In genomic region chr3:101170806-101171558, GRCh38 we compare ENCODE assay signal across 21 cellular contexts.
DNase-seq lines count a peak whose midpoint lies in the region; ATAC-seq and TF ChIP-seq lines count a peak whose summit lies in the region.
"Had no signal": no experiment of that assay in that cellular context is flagged by ENCODE, and none has a peak within 500 bp of the region (broad histone marks: within the 10 kb centered on the region; RNA-seq: fewer than 3 reads in every experiment).

No MANE protein-coding gene starts in this region.

- 0 out of 2 replicates have a peak overlapping the region, but pooled peaks have one; percentile 26 for H2BK20ac ChIP-seq in IMR-90 (ENCODE audit: low read depth, low read length)

- H3K23ac ChIP-seq in IMR-90 (ENCODE audit: low read depth, low read length), result no peak overlapping the region

- intact Hi-C loops in IMR-90 (cut with micrococcal nuclease) (no loop called here), left ventricle myocardium superior (cut with micrococcal nuclease) (no loop called here)

- H3K4me3 Mint-ChIP-seq in stimulated activated naive B cell treated with anti-CD40 and anti-IgM and Interleukin-4, amounts not matched to agents 10 μg/mL and 1 μg/mL and 100 μg/mL, for 72 hours, result no peak overlapping the region
- H3K4me3 Mint-ChIP-seq: CD4-positive, alpha-beta T cell; T-helper 17 cell had no signal

- H3K36me3 Mint-ChIP-seq in stimulated activated naive B cell treated with anti-CD40 and anti-IgM and Interleukin-4, amounts not matched to agents 10 μg/mL and 1 μg/mL and 100 μg/mL, for 72 hours, result no peaks in the 10 kb centered on the region

- no TSS peak for BruUV-seq in IMR-90 (replicated peaks; lab: Mats Ljungman, UMichigan)

- TF ChIP-seq POLR2A in IMR-90 (IDR thresholded peaks at IDR 0.05; ENCODE audit: low read depth, low read length), result no peak

- H3K4me1 Mint-ChIP-seq in stimulated activated naive B cell treated with anti-CD40 and anti-IgM and Interleukin-4, amounts not matched to agents 10 μg/mL and 1 μg/mL and 100 μg/mL, for 72 hours, result peaks cover 9 to 10% of the 10 kb centered on the region in 2 donors
- H3K4me1 Mint-ChIP-seq: T-helper 17 cell had no signal

- no peak for TF ChIP-seq RAD21 in IMR-90 (IDR thresholded peaks at IDR 0.05; ENCODE audit: low read length)

- H3K27ac Mint-ChIP-seq in stimulated activated naive B cell treated with anti-CD40 and anti-IgM and Interleukin-4, amounts not matched to agents 10 μg/mL and 1 μg/mL and 100 μg/mL, for 72 hours, result peak overlapping the region; percentile 14
- H3K27ac Mint-ChIP-seq: CD4-positive, alpha-beta T cell; T-helper 17 cell had no signal

- no CpG with 5 or more reads among the region's 5 CpGs for WGBS in IMR-90 (ENCODE audit: extremely low coverage in 2 of 2, insufficient read length in 1 of 2), 2 experiments

- H3K27me3 ChIP-seq in GM06990 (replicated peaks; ENCODE audit: control insufficient read depth, insufficient read depth, low read length) (no peaks in the 10 kb centered on the region), IMR-90 (ENCODE audit: control insufficient read depth, insufficient read depth, low read length) (no peaks in the 10 kb centered on the region; the same call in 1 of the 2 replicates)

- peaks cover 5 to 13% of the 10 kb centered on the region in 2 donors for H3K9me3 Mint-ChIP-seq in stimulated activated naive B cell treated with anti-CD40 and anti-IgM and Interleukin-4, amounts not matched to agents 10 μg/mL and 1 μg/mL and 100 μg/mL, for 72 hours

- no peak overlapping the region for H2AFZ ChIP-seq in IMR-90 (replicated peaks; ENCODE audit: low read length, poor library complexity)

- no peak overlapping the region for H3K27ac ChIP-seq in IMR-90 (ENCODE audit: insufficient read depth, low read length)
- H3K27ac ChIP-seq: prostate gland had no signal

- in situ Hi-C loops in IMR-90 (cut with MboI; ENCODE audit: low sequenced_read_pairs), result no loop called here

- no peak overlapping the region for H4K8ac ChIP-seq in IMR-90 (ENCODE audit: low read depth in 2 of 2, low read length in 2 of 2)

- peak; percentile 3 for DNase-seq in GM06990 (ENCODE audit: extremely low read depth, insufficient read length)
- no peak for DNase-seq in IMR-90
- no peak for DNase-seq in left ventricle myocardium superior
- DNase-seq in stimulated activated naive B cell treated with anti-CD40 and anti-IgM and Interleukin-4, amounts not matched to agents 10 μg/mL and 1 μg/mL and 100 μg/mL, for 72 hours, result no peak
- DNase-seq in DMS153 (lab: John Stamatoyannopoulos, UW), result no peak
- no peak for DNase-seq in AG08396 (ENCODE audit: low spot score)
- DNase-seq: activated naive CD4-positive, alpha-beta T cell treated with Interleukin-2 at 50 U/mL for 16 hours; aorta; CD4-positive, alpha-beta T cell; mucosa of descending colon; NCI-H1105; NCI-H2029; NCI-H226; NCI-H774; RPMI8226; SK-N-SH; T-helper 17 cell had no signal

- no peak overlapping the region for H3K9ac ChIP-seq in IMR-90 (ENCODE audit: low read depth, low read length)
- H3K9ac ChIP-seq: SK-N-SH had no signal

- H3K56ac ChIP-seq in IMR-90 (ENCODE audit: extremely low read depth, insufficient read depth, low read length), result no peak overlapping the region

- H3K36me3 ChIP-seq in GM06990 (ENCODE audit: control insufficient read depth, insufficient read depth, low read length) (no peaks in the 10 kb centered on the region), IMR-90 (ENCODE audit: control insufficient read depth, insufficient read depth, low read length) (no peaks in the 10 kb centered on the region)
- H3K36me3 ChIP-seq: prostate gland, thoracic aorta had no signal

- no peak for TF ChIP-seq CTCF in GM06990 (IDR thresholded peaks at IDR 0.05; ENCODE audit: insufficient read depth, low read length, poor library complexity, severe bottlenecking)
- no peak for TF ChIP-seq CTCF in IMR-90 (conservative IDR thresholded peaks at IDR 0.05; ENCODE audit: low read depth, low read length)

- CTCF ChIA-PET in IMR-90 (lab: Yijun Ruan, JAX), result no interaction called here

- H3K4me1 ChIP-seq in IMR-90 (ENCODE audit: control insufficient read depth, insufficient read depth, low read length), result peaks cover 5% of the 10 kb centered on the region
- H3K4me1 ChIP-seq: prostate gland had no signal

- H2AK9ac ChIP-seq in IMR-90 (replicated peaks; ENCODE audit: low read depth, low read length, poor library complexity), result no peak overlapping the region

- peaks cover 4 to 17% of the 10 kb centered on the region in 2 donors for H3K27me3 Mint-ChIP-seq in stimulated activated naive B cell treated with anti-CD40 and anti-IgM and Interleukin-4, amounts not matched to agents 10 μg/mL and 1 μg/mL and 100 μg/mL, for 72 hours

- no peak overlapping the region for H2AK5ac ChIP-seq in IMR-90 (ENCODE audit: low read depth, low read length)

- H3K4ac ChIP-seq in IMR-90 (ENCODE audit: low read depth, low read length), result no peak overlapping the region

- 0 out of 2 replicates have a peak overlapping the region, but pooled peaks have one; percentile 41 for H2BK120ac ChIP-seq in IMR-90 (ENCODE audit: low read depth, low read length)

- H3K4me2 ChIP-seq in IMR-90 (ENCODE audit: low read depth, low read length), result no peak overlapping the region
- H3K4me2 ChIP-seq: SK-N-SH had no signal

- POLR2A ChIA-PET in IMR-90 (lab: Charles Lee; ENCODE audit: unreplicated experiment), result no interaction called here

- H3K9me3 ChIP-seq in IMR-90 (ENCODE audit: control insufficient read depth, insufficient read depth, low read length), result no peaks in the 10 kb centered on the region
- H3K9me3 ChIP-seq: mucosa of descending colon, prostate gland, SK-N-SH, thoracic aorta had no signal

- dilution Hi-C loops in IMR-90 (cut with HindIII; ENCODE audit: low sequenced_read_pairs, unreplicated experiment), result no loop called here

- H4K5ac ChIP-seq in IMR-90 (ENCODE audit: low read depth, low read length), result no peak overlapping the region

- H3K4me3 ChIP-seq in GM06990 (replicated peaks; ENCODE audit: low read depth, low read length), result no peak overlapping the region
- no peak overlapping the region for H3K4me3 ChIP-seq in IMR-90 (ENCODE audit: insufficient read depth, low read depth, low read length)
- H3K4me3 ChIP-seq: lung, mucosa of descending colon, prostate gland, thoracic aorta had no signal

- H2BK15ac ChIP-seq in IMR-90 (ENCODE audit: low read depth, low read length), result no peak overlapping the region

- no peaks in the 10 kb centered on the region for H3K79me1 ChIP-seq in IMR-90 (ENCODE audit: low read depth in 1 of 2, low read length in 2 of 2)

- no peak overlapping the region for H3K14ac ChIP-seq in IMR-90 (replicated peaks; ENCODE audit: low read depth, low read length)

- no peak overlapping the region; the same call in 1 of the 2 replicates for H3K18ac ChIP-seq in IMR-90 (ENCODE audit: low read depth, low read length)

- H4K91ac ChIP-seq in IMR-90 (ENCODE audit: insufficient read depth, low read depth, low read length), result no peak overlapping the region

- no peaks in the 10 kb centered on the region for H4K20me1 ChIP-seq in IMR-90 (ENCODE audit: insufficient read depth, low read length)

- ATAC-seq in IMR-90 (ENCODE audit: low read depth) (no peak), left ventricle myocardium superior (peak; percentile 37), GM19328 (IDR thresholded peaks at IDR 0.05; ENCODE audit: unreplicated experiment) (no peak)
- peak; percentile 69 to 79 for ATAC-seq in stimulated activated naive B cell treated with anti-CD40 and anti-IgM and Interleukin-4, amounts not matched to agents 10 μg/mL and 1 μg/mL and 100 μg/mL, for 72 hours (replicated peaks)
- ATAC-seq: mucosa of descending colon, T-helper 17 cell had no signal

- no peak overlapping the region for H2BK5ac ChIP-seq in IMR-90 (ENCODE audit: low read depth, low read length, poor library complexity, severe bottlenecking)

- peaks cover 5% of the 10 kb centered on the region; the same call in 1 of the 2 replicates for H3K9me1 ChIP-seq in IMR-90 (ENCODE audit: insufficient read depth, low read length)

TF ChIP-seq in IMR-90, 13 proteins besides CTCF, POLR2A, EP300 and RAD21:
- no peak for TF ChIP-seq CEBPB (IDR thresholded peaks at IDR 0.05; ENCODE audit: low read depth, low read length)
- TF ChIP-seq MAFK (IDR thresholded peaks at IDR 0.05; ENCODE audit: low read depth, low read length), result no peak
- TF ChIP-seq CHD1 (IDR thresholded peaks at IDR 0.05; ENCODE audit: low read depth, low read length), result no peak
- TF ChIP-seq BHLHE40 (IDR thresholded peaks at IDR 0.05; ENCODE audit: low read depth, low read length), result no peak
- TF ChIP-seq RCOR1 (IDR thresholded peaks at IDR 0.05; ENCODE audit: insufficient replicate concordance, low read length), result no peak
- TF ChIP-seq MXI1 (IDR thresholded peaks at IDR 0.05; ENCODE audit: borderline replicate concordance, low read depth, low read length), result no peak
- TF ChIP-seq MAZ (IDR thresholded peaks at IDR 0.05; ENCODE audit: borderline replicate concordance, low read depth, low read length), result no peak
- no peak for TF ChIP-seq NFE2L2 (IDR thresholded peaks at IDR 0.05; ENCODE audit: low read depth, low read length)
- no peak for TF ChIP-seq FOS (IDR thresholded peaks at IDR 0.05; ENCODE audit: low read depth, low read length)
- no peak for TF ChIP-seq USF2 (IDR thresholded peaks at IDR 0.05; ENCODE audit: low read depth, low read length)
TF ChIP-seq in IMR-90: peak in this region for 0.

Comparison
In these comparisons a context has a peak if more than half of its experiments do, and no peak if none do; other contexts are left out.
1. ATAC-seq: peak in left ventricle myocardium superior (single experiment) and stimulated activated naive B cell treated with anti-CD40 and anti-IgM and Interleukin-4, amounts not matched to agents 10 μg/mL and 1 μg/mL and 100 μg/mL, for 72 hours (2 of 2); none in IMR-90 (single experiment) and GM19328 (single experiment).